In the genomic region with DNA sequence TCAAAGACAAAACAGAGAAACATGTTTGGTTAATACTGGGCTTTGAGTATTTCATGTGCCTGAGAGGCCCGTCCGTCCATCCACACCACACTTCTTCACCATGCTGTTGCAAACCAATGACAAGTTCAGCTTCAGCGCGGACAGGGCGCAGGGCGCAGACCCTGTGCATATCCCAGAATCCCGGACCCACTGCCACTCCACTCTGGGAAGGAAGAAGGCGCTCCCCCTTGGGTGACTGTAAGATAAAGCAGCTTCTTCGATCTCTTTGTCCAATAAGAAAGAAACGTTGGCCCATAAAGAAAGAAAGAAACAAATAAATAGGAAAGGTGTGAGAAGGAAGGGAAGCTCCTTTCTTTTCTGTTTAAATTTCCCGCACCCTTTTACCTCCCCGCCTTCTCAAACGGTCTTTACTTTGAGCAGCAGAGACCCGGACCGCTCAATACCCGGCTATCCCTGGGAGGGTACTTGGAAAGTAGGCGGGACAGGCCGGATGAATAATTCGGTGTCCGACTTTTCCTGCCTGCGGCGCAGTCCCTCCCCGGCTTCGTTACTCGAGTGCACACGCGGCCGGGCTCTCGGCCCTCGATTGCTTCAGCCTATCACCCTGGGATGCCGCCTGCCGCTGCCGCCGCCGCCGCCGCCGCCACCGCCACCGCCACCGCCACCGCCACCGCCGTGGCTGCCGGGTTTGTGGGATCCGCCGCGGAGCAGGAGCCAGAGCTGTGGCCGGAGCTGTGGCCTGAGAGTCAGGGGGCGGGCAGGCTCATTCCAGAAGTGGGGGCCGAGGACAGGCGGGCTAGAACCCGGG, we compare ENCODE assay signal across 8 cellular contexts. TPM values are rescaled to one million over a fixed set of nuclear protein-coding genes. Genes with fewer than 3 reads are reported as not detected.
A peak's percentile ranks its signal among the peaks of the same experiment; 100 is the strongest.
DNase-seq lines count a peak whose midpoint lies in the region; ATAC-seq and TF ChIP-seq lines count a peak whose summit lies in the region.

No MANE protein-coding gene starts in this region.

- ATAC-seq in GM19023 (IDR thresholded peaks at IDR 0.05; ENCODE audit: unreplicated experiment) (peak; percentile 89), HG03135 (IDR thresholded peaks at IDR 0.05; ENCODE audit: unreplicated experiment) (peak; percentile 87)

- H3K4me1 Mint-ChIP-seq in activated CD4-positive, alpha-beta memory T cell treated with anti-CD3 and anti-CD28 coated beads for 36 hours (ENCODE audit: low read depth), result peaks cover 13% of the 10 kb centered on the region

- H3K36me3 Mint-ChIP-seq in activated CD4-positive, alpha-beta memory T cell treated with anti-CD3 and anti-CD28 coated beads for 36 hours, result no peaks in the 10 kb centered on the region

- H3K27me3 Mint-ChIP-seq in activated CD4-positive, alpha-beta memory T cell treated with anti-CD3 and anti-CD28 coated beads for 36 hours, result peaks cover 60% of the 10 kb centered on the region

- CTCF ChIA-PET in activated CD4-positive, alpha-beta memory T cell treated with anti-CD3 and anti-CD28 coated beads for 36 hours (lab: Charles Lee), result no interaction called here

- peak overlapping the region; percentile 88 for H3K4me3 ChIP-seq in epithelial cell of proximal tubule (ENCODE audit: low read depth, low read length)

- DNase-seq in Ammon's horn (ENCODE audit: low spot score) (peak; percentile 96), NCI-H2227 treated with DMSO at 0.1 percent for 48 hours (lab: John Stamatoyannopoulos, UW) (peak; percentile 95), epithelial cell of proximal tubule (ENCODE audit: low read depth) (peak; percentile 71), mesenteric fat pad (ENCODE audit: low spot score) (peak; percentile 92)
- DNase-seq in activated CD4-positive, alpha-beta memory T cell treated with anti-CD3 and anti-CD28 coated beads for 36 hours, result peak; percentile 57
- DNase-seq in stimulated activated CD8-positive, alpha-beta memory T cell treated with anti-CD3 and anti-CD28 coated beads, Interleukin-2, amount 100 ng/mL, for 48 hours (ENCODE audit: low read depth in 2 of 2), result peak; percentile 9 to 41

- intact Hi-C loops in activated CD4-positive, alpha-beta memory T cell treated with anti-CD3 and anti-CD28 coated beads for 36 hours (cut with micrococcal nuclease), result no loop called here

- no peak overlapping the region for H3K27ac Mint-ChIP-seq in activated CD4-positive, alpha-beta memory T cell treated with anti-CD3 and anti-CD28 coated beads for 36 hours

- H3K9me3 Mint-ChIP-seq in activated CD4-positive, alpha-beta memory T cell treated with anti-CD3 and anti-CD28 coated beads for 36 hours, result no peaks in the 10 kb centered on the region

- peak overlapping the region; percentile 34 for H3K4me3 Mint-ChIP-seq in activated CD4-positive, alpha-beta memory T cell treated with anti-CD3 and anti-CD28 coated beads for 36 hours

- POLR2A ChIA-PET in activated CD4-positive, alpha-beta memory T cell treated with anti-CD3 and anti-CD28 coated beads for 36 hours (lab: Charles Lee), result no interaction called here

- peak; percentile 22 for TF ChIP-seq CTCF in epithelial cell of proximal tubule (conservative IDR thresholded peaks at IDR 0.05; ENCODE audit: low read depth, low read length)

RNA-seq across cellular contexts. Expression of gene RASAL2, which starts 0.6 kb away (rescaled TPM):
- not detected for total RNA-seq in activated CD4-positive, alpha-beta memory T cell treated with anti-CD3 and anti-CD28 coated beads for 36 hours
- total RNA-seq in epithelial cell of proximal tubule (7.7 and 10.1 TPM in 2 replicates), mesenteric fat pad (17.3 TPM)

Comparison
In these comparisons a context has a peak if more than half of its experiments do, and no peak if none do; other contexts are left out.
1. Peak in every context shown above with its lines: DNase-seq, ATAC-seq and H3K4me3 ChIP-seq.
2. DNase-seq: peak in every context shown above with its lines; median percentile 96 in Ammon's horn; 95 in NCI-H2227 treated with DMSO at 0.1 percent for 48 hours; 92 in mesenteric fat pad; 71 in epithelial cell of proximal tubule; 57 in activated CD4-positive, alpha-beta memory T cell treated with anti-CD3 and anti-CD28 coated beads for 36 hours; 25 in stimulated activated CD8-positive, alpha-beta memory T cell treated with anti-CD3 and anti-CD28 coated beads, Interleukin-2, amount 100 ng/mL, for 48 hours.